ENCODE assay signal across 23 cellular contexts in genomic region chr20:13180986-13181889, GRCh38. TPM values are rescaled to one million over a fixed set of nuclear protein-coding genes. Genes with fewer than 3 reads are reported as not detected.
"Had no signal": no experiment of that assay in that cellular context is flagged by ENCODE, and none has a peak within 500 bp of the region (broad histone marks: within the 10 kb centered on the region; RNA-seq: fewer than 3 reads in every experiment).

No MANE protein-coding gene starts in this region.

- H3K4me3 Mint-ChIP-seq: dendritic cell treated with granulocyte-macrophage colony-stimulating factor and Interleukin-4, amounts not matched to agents 40 ng/mL and 50 ng/mL, for 4 days; effector memory CD8-positive, alpha-beta T cell; memory B cell; mesothelial cell of epicardium; natural killer cell; neural crest cell; stimulated activated naive B cell treated with anti-CD40 and anti-IgM and Interleukin-4, amounts not matched to agents 10 μg/mL and 1 μg/mL and 100 μg/mL, for 72 hours; type B pancreatic cell had no signal

- H3K9me3 ChIP-seq: esophagus squamous epithelium, lower lobe of right lung, suprapubic skin, thyroid gland had no signal

- DNase-seq: effector memory CD8-positive, alpha-beta T cell; esophagus squamous epithelium; foreskin fibroblast; kidney; left cardiac atrium; left ventricle myocardium inferior; lower lobe of right lung; natural killer cell; posterior cingulate gyrus; sigmoid colon; stimulated activated CD4-positive, alpha-beta T cell treated with anti-CD3 and anti-CD28 coated beads, Interleukin-2, amount 100 ng/mL, for 24 hours; stimulated activated CD4-positive, alpha-beta T cell treated with anti-CD3 and anti-CD28 coated beads, Interleukin-4, amount 100 ng/mL, for 4 hours; stimulated activated naive B cell treated with anti-CD40 and anti-IgM and Interleukin-4, amounts not matched to agents 10 μg/mL and 1 μg/mL and 100 μg/mL, for 72 hours; thyroid gland had no signal

- H3K4me1 ChIP-seq: esophagus squamous epithelium, left ventricle myocardium inferior, lower lobe of right lung, sigmoid colon, suprapubic skin, thyroid gland had no signal

- H3K27ac ChIP-seq: esophagus squamous epithelium, left ventricle myocardium inferior, lower lobe of right lung, sigmoid colon, skin epidermis, suprapubic skin, thyroid gland had no signal

- FAIRE-seq: kidney, urothelium cell line had no signal

- H3K4me1 Mint-ChIP-seq: memory B cell; mesothelial cell of epicardium; natural killer cell; neural crest cell; stimulated activated naive B cell treated with anti-CD40 and anti-IgM and Interleukin-4, amounts not matched to agents 10 μg/mL and 1 μg/mL and 100 μg/mL, for 72 hours had no signal

- H3K27ac Mint-ChIP-seq: dendritic cell treated with granulocyte-macrophage colony-stimulating factor and Interleukin-4, amounts not matched to agents 40 ng/mL and 50 ng/mL, for 4 days; effector memory CD8-positive, alpha-beta T cell; memory B cell; mesothelial cell of epicardium; natural killer cell; stimulated activated naive B cell treated with anti-CD40 and anti-IgM and Interleukin-4, amounts not matched to agents 10 μg/mL and 1 μg/mL and 100 μg/mL, for 72 hours; type B pancreatic cell had no signal

- H3K4me3 ChIP-seq: esophagus squamous epithelium, left ventricle myocardium inferior, lower lobe of right lung, sigmoid colon, skin epidermis, suprapubic skin, thyroid gland had no signal

- H3K27me3 Mint-ChIP-seq: dendritic cell treated with granulocyte-macrophage colony-stimulating factor and Interleukin-4, amounts not matched to agents 40 ng/mL and 50 ng/mL, for 4 days had no signal

- ATAC-seq: effector memory CD8-positive, alpha-beta T cell; left cardiac atrium; lower lobe of right lung; natural killer cell; stimulated activated naive B cell treated with anti-CD40 and anti-IgM and Interleukin-4, amounts not matched to agents 10 μg/mL and 1 μg/mL and 100 μg/mL, for 72 hours had no signal

- H3K36me3 Mint-ChIP-seq: memory B cell; mesothelial cell of epicardium; natural killer cell; stimulated activated naive B cell treated with anti-CD40 and anti-IgM and Interleukin-4, amounts not matched to agents 10 μg/mL and 1 μg/mL and 100 μg/mL, for 72 hours; type B pancreatic cell had no signal

RNA-seq across cellular contexts. Expression of gene ISM1, which starts 39.8 kb away (rescaled TPM):
- total RNA-seq: myocyte had no signal
